Comparison of ENCODE assay signal across 8 cellular contexts in the genomic region with DNA sequence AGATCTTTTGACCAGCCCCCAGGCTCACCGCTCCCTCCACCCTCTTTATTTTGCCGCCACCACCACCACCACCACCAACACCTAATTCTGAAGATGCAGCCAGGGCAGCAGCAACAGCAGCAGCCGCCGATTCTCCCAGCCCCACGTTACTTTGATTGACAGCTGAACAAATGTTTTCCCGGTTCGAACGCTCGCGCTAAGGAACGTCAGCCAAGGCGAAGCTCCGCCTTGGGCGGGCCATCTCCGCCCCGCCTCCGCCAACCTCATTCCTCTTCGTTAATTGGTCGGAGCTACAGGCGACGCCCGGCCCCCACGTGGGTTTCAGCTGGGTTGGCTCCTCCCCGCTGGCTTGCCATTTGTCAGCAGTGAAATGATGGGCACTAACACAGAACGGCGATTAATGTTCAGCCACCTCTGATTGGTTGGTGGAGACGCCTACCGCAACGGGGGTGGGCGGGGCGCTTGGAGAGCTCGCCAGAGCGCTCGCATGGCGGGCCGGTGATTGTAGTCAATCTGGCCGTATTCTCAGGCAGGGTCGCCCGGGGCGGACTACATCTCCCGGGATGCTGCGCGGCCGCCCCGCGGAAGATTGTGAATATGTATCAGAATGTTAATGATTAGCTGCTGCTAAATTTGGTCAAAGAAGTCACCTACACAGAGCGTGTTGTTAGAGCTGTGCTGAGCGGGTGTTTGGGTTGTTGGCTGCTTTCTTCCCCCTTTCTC.
DNase-seq lines count a peak whose midpoint lies in the region; ATAC-seq lines count a peak whose summit lies in the region.

A gene (plus strand): TSS at position 657 of the 723 bp plus-strand sequence. CDS start 826 bp downstream, outside the sequence.

- DNase-seq in AG08396 (ENCODE audit: low spot score) (peak; percentile 97), NCI-H345 (lab: John Stamatoyannopoulos, UW) (peak; percentile 100), cerebellar cortex (ENCODE audit: low spot score) (peak; percentile 100), inferior parietal cortex (ENCODE audit: extremely low spot score) (peak; percentile 99), smooth muscle cell of the brain vasculature (ENCODE audit: low read depth, low spot score) (peak; percentile 100)

- peak; percentile 86 for ATAC-seq in GM19023 (IDR thresholded peaks at IDR 0.05; ENCODE audit: unreplicated experiment)
- peak; percentile 86 for ATAC-seq in HG03280 (IDR thresholded peaks at IDR 0.05; ENCODE audit: unreplicated experiment)
- peak; percentile 89 for ATAC-seq in activated CD4-positive, CD25-positive, alpha-beta regulatory T cell treated with anti-CD3 and anti-CD28 coated beads, Interleukin-2, amount 50 U/mL, for 24 hours

Comparison
In these comparisons a context has a peak if more than half of its experiments do, and no peak if none do; other contexts are left out.
1. Peak in every context shown above with its lines: DNase-seq and ATAC-seq.